ENCODE assay signal across 19 cellular contexts in the genomic region with DNA sequence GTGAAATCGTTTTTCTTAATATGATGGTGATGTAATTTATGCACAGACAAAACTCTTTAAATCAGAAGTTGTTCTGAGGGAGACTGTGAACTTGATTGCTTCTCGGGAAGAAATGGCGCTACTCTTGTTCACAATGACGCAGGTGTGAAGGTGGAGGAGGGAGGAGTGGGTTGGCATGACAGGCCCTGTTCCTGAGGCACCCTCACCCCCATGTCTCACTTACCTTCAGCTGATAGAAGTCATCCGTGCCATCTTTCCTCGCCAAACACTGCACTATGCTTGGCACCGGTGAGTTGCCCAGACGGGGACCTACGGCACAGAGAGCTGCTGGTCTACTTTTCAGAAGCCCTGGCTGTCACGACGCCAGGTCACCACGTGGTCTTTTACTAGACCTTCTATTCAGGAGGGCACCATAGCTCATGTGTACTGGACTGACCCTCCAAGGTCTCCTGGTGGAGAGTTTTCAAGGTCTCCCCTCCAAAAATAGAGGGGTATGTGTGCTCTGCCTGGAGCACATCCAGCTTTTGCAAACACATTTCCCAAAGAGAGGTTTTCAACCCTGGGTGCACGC. TPM values are rescaled to one million over a fixed set of nuclear protein-coding genes. Genes with fewer than 3 reads are reported as not detected.
A peak's percentile ranks its signal among the peaks of the same experiment; 100 is the strongest.
DNase-seq lines count a peak whose midpoint lies in the region; ATAC-seq and TF ChIP-seq lines count a peak whose summit lies in the region.
"Had no signal": no experiment of that assay in that cellular context is flagged by ENCODE, and none has a peak within 500 bp of the region (broad histone marks: within the 10 kb centered on the region; RNA-seq: fewer than 3 reads in every experiment).

No MANE protein-coding gene starts in this region.

- peak overlapping the region; percentile 77 for H3K27ac Mint-ChIP-seq in activated naive CD4-positive, alpha-beta T cell treated with anti-CD3 and anti-CD28 coated beads for 36 hours
- H3K27ac Mint-ChIP-seq in IgD-negative memory B cell (peak overlapping the region in 2 of 3 donors; percentile 31 to 48), glutamatergic neuron (ENCODE audit: unreplicated experiment) (no peak overlapping the region)

- peaks cover 21% of the 10 kb centered on the region for H3K36me3 Mint-ChIP-seq in activated naive CD4-positive, alpha-beta T cell treated with anti-CD3 and anti-CD28 coated beads for 36 hours (ENCODE audit: low read depth)
- H3K36me3 Mint-ChIP-seq in IgD-negative memory B cell, result peaks cover 6% of the 10 kb centered on the region
- no peaks in the 10 kb centered on the region for H3K36me3 Mint-ChIP-seq in glutamatergic neuron (ENCODE audit: unreplicated experiment)

- H3K4me1 Mint-ChIP-seq in activated naive CD4-positive, alpha-beta T cell treated with anti-CD3 and anti-CD28 coated beads for 36 hours (ENCODE audit: low read depth), result peaks cover 24% of the 10 kb centered on the region
- H3K4me1 Mint-ChIP-seq in IgD-negative memory B cell, result peaks cover 3 to 8% (median 7%) of the 10 kb centered on the region in 3 donors
- peaks cover 33% of the 10 kb centered on the region for H3K4me1 Mint-ChIP-seq in glutamatergic neuron (ENCODE audit: low read depth, unreplicated experiment)

- ATAC-seq in GM19023 (IDR thresholded peaks at IDR 0.05; ENCODE audit: unreplicated experiment) (no peak), HG02840 (IDR thresholded peaks at IDR 0.05; ENCODE audit: low FRiP score, unreplicated experiment) (no peak)

- intact Hi-C loops in activated naive CD4-positive, alpha-beta T cell treated with anti-CD3 and anti-CD28 coated beads for 36 hours (cut with micrococcal nuclease), result no loop called here

- H3K27me3 Mint-ChIP-seq in activated naive CD4-positive, alpha-beta T cell treated with anti-CD3 and anti-CD28 coated beads for 36 hours (ENCODE audit: low read depth), result no peaks in the 10 kb centered on the region
- no peaks in the 10 kb centered on the region for H3K27me3 Mint-ChIP-seq in IgD-negative memory B cell
- H3K27me3 Mint-ChIP-seq in glutamatergic neuron (ENCODE audit: unreplicated experiment), result peaks cover 2% of the 10 kb centered on the region

- H3K4me3 Mint-ChIP-seq in activated naive CD4-positive, alpha-beta T cell treated with anti-CD3 and anti-CD28 coated beads for 36 hours, result no peak overlapping the region
- no peak overlapping the region for H3K4me3 Mint-ChIP-seq in IgD-negative memory B cell
- H3K4me3 Mint-ChIP-seq in glutamatergic neuron (ENCODE audit: unreplicated experiment), result peak overlapping the region; percentile 20
- H3K4me3 Mint-ChIP-seq: HFFc6 had no signal

- CTCF ChIA-PET in activated naive CD4-positive, alpha-beta T cell treated with anti-CD3 and anti-CD28 coated beads for 36 hours (lab: Charles Lee), result interaction anchor here (1.2 to 1.4 kb wide), 2 partner anchors 7 to 9 kb away, joined by 3 to 5 read pairs; no protein-coding TSS in a partner anchor

- H3K9me3 Mint-ChIP-seq in activated naive CD4-positive, alpha-beta T cell treated with anti-CD3 and anti-CD28 coated beads for 36 hours, result no peaks in the 10 kb centered on the region
- H3K9me3 Mint-ChIP-seq in IgD-negative memory B cell (no peaks in the 10 kb centered on the region), glutamatergic neuron (ENCODE audit: unreplicated experiment) (peaks cover 5% of the 10 kb centered on the region)
- H3K9me3 Mint-ChIP-seq: HFFc6 had no signal

- no peak for TF ChIP-seq CTCF in glutamatergic neuron (IDR thresholded peaks at IDR 0.05; ENCODE audit: partially characterized antibody, unreplicated experiment)

- no peak for DNase-seq in activated naive CD4-positive, alpha-beta T cell treated with anti-CD3 and anti-CD28 coated beads for 36 hours
- no peak for DNase-seq in activated naive CD4-positive, alpha-beta T cell treated with anti-CD3 and anti-CD28 coated beads, Interleukin-2, amount 50 U/mL, for 16 hours
- DNase-seq in glutamatergic neuron, result no peak
- peak; percentile 15 for DNase-seq in superior temporal gyrus (ENCODE audit: extremely low spot score)
- no peak for DNase-seq in stimulated activated CD4-positive, alpha-beta T cell treated with anti-CD3 and anti-CD28 coated beads, Interleukin-15, amount 100 ng/mL, for 24 hours
- DNase-seq: Caco-2; DMS153; EL; HFFc6; Karpas-422; MM.1S; NCI-H187 treated with DMSO at 0.1 percent for 48 hours; NCI-H69; NK-92 treated with Interleukin-12 subunit alpha and Interleukin-12 subunit beta, amount 100 ng/mL, for 24 hours; SHP77 had no signal

RNA-seq across cellular contexts. Expression of a gene that starts 27.1 kb away (rescaled TPM):
- 10 to 100 TPM; 39.6 to 40.6 TPM for total RNA-seq in activated naive CD4-positive, alpha-beta T cell treated with anti-CD3 and anti-CD28 coated beads for 36 hours
- polyA plus RNA-seq in IgD-negative memory B cell, result 88.5 TPM
- 52.9 TPM for total RNA-seq in glutamatergic neuron (ENCODE audit: unreplicated experiment)

RNA-seq across cellular contexts. Expression of a gene that starts 35.2 kb away (rescaled TPM):
- 1 to 10 TPM; 1.9 to 2.1 TPM for total RNA-seq in activated naive CD4-positive, alpha-beta T cell treated with anti-CD3 and anti-CD28 coated beads for 36 hours
- not detected for polyA plus RNA-seq in IgD-negative memory B cell
- total RNA-seq in glutamatergic neuron (ENCODE audit: unreplicated experiment), result 1.5 TPM

RNA-seq across cellular contexts. Expression of a gene that starts 39.1 kb away (rescaled TPM):
- total RNA-seq in activated naive CD4-positive, alpha-beta T cell treated with anti-CD3 and anti-CD28 coated beads for 36 hours, result 10 to 100 TPM; 33.5 to 36.5 TPM
- 345 TPM for polyA plus RNA-seq in IgD-negative memory B cell
- 44.4 TPM for total RNA-seq in glutamatergic neuron (ENCODE audit: unreplicated experiment)

RNA-seq across cellular contexts. Expression of a gene that starts 52.4 kb away (rescaled TPM):
- 1 to 10 TPM; 2.3 to 2.7 TPM for total RNA-seq in activated naive CD4-positive, alpha-beta T cell treated with anti-CD3 and anti-CD28 coated beads for 36 hours
- 0.46 TPM for polyA plus RNA-seq in IgD-negative memory B cell
- 11.8 TPM for total RNA-seq in glutamatergic neuron (ENCODE audit: unreplicated experiment)
- total RNA-seq: H4 had no signal
